Comparison of ENCODE assay signal across 1 cellular context in genomic region chr19:8333771-8334457, GRCh38.
TF ChIP-seq lines count a peak whose summit lies in the region.

No MANE protein-coding gene starts in this region.

TF ChIP-seq in HepG2, 621 proteins besides CTCF, POLR2A, EP300 and RAD21 (continues in another document):
- no peak for TF ChIP-seq ZNF556 (CRISPR knock-in tag; IDR thresholded peaks at IDR 0.05; ENCODE audit: borderline replicate concordance)
- TF ChIP-seq HOXA7 (CRISPR knock-in tag; IDR thresholded peaks at IDR 0.05) = no peak
- TF ChIP-seq GFI1 (CRISPR knock-in tag; IDR thresholded peaks at IDR 0.05; ENCODE audit: borderline replicate concordance) = no peak
- TF ChIP-seq ZBTB7B (CRISPR knock-in tag; IDR thresholded peaks at IDR 0.05) = no peak
- TF ChIP-seq TFE3 (CRISPR knock-in tag; IDR thresholded peaks at IDR 0.05) = no peak
- TF ChIP-seq ZNF644 (CRISPR knock-in tag; IDR thresholded peaks at IDR 0.05; ENCODE audit: low read depth) = no peak
- TF ChIP-seq ZNF362 (CRISPR knock-in tag; IDR thresholded peaks at IDR 0.05; ENCODE audit: borderline replicate concordance) = no peak
- no peak for TF ChIP-seq ZNF354B (CRISPR knock-in tag; IDR thresholded peaks at IDR 0.05)
- TF ChIP-seq ZMYM3 (CRISPR knock-in tag; IDR thresholded peaks at IDR 0.05) = no peak
- TF ChIP-seq ZNF780A (CRISPR knock-in tag; IDR thresholded peaks at IDR 0.05) = no peak
- TF ChIP-seq KDM5B (CRISPR knock-in tag; IDR thresholded peaks at IDR 0.05; ENCODE audit: borderline replicate concordance) = 0 out of 2 replicates have a peak, but pooled peaks have one; percentile 17
- TF ChIP-seq ARID5B (CRISPR knock-in tag; IDR thresholded peaks at IDR 0.05) = no peak
- no peak for TF ChIP-seq ZSCAN25 (CRISPR knock-in tag; IDR thresholded peaks at IDR 0.05)
- no peak for TF ChIP-seq EEA1 (CRISPR knock-in tag; IDR thresholded peaks at IDR 0.05; ENCODE audit: borderline replicate concordance)
- TF ChIP-seq ZNF800 (CRISPR knock-in tag; IDR thresholded peaks at IDR 0.05) = peak; percentile 7; the same call in 1 of the 2 replicates
- TF ChIP-seq PTBP1 (IDR thresholded peaks at IDR 0.05; ENCODE audit: low read depth, low read length, poor library complexity, severe bottlenecking) = no peak
- TF ChIP-seq ZNF513 (CRISPR knock-in tag; conservative IDR thresholded peaks at IDR 0.05) = no peak
- no peak for TF ChIP-seq XRCC5 (optimal IDR thresholded peaks at IDR 0.05; ENCODE audit: low read length)
- no peak for TF ChIP-seq ZNF639 (CRISPR knock-in tag; conservative IDR thresholded peaks at IDR 0.05)
- no peak for TF ChIP-seq UBTF (CRISPR knock-in tag; IDR thresholded peaks at IDR 0.05)
- TF ChIP-seq ZNF737 (CRISPR knock-in tag; IDR thresholded peaks at IDR 0.05; ENCODE audit: borderline replicate concordance) = no peak
- TF ChIP-seq ZNF674 (CRISPR knock-in tag; IDR thresholded peaks at IDR 0.05; ENCODE audit: low read depth) = no peak
- no peak for TF ChIP-seq ZBTB38 (CRISPR knock-in tag; IDR thresholded peaks at IDR 0.05)
- no peak for TF ChIP-seq ZNF775 (CRISPR knock-in tag; IDR thresholded peaks at IDR 0.05; ENCODE audit: borderline replicate concordance)
- no peak for TF ChIP-seq NONO (IDR thresholded peaks at IDR 0.05)
- no peak for TF ChIP-seq NONO (CRISPR knock-in tag; conservative IDR thresholded peaks at IDR 0.05)
- no peak for TF ChIP-seq PLSCR1 (CRISPR knock-in tag; IDR thresholded peaks at IDR 0.05; ENCODE audit: borderline replicate concordance)
- no peak for TF ChIP-seq ZSCAN9 (CRISPR knock-in tag; IDR thresholded peaks at IDR 0.05; ENCODE audit: borderline replicate concordance)
- TF ChIP-seq RNF219 (CRISPR knock-in tag; IDR thresholded peaks at IDR 0.05) = no peak
- peak; percentile 3; the same call in 1 of the 2 replicates for TF ChIP-seq BCL6 (CRISPR knock-in tag; IDR thresholded peaks at IDR 0.05)
- TF ChIP-seq IRF1 (CRISPR knock-in tag; IDR thresholded peaks at IDR 0.05; ENCODE audit: low read depth) = no peak
- TF ChIP-seq HOXA9 (CRISPR knock-in tag; IDR thresholded peaks at IDR 0.05; ENCODE audit: borderline replicate concordance) = no peak
- TF ChIP-seq MTF1 (CRISPR knock-in tag; IDR thresholded peaks at IDR 0.05) = no peak
- TF ChIP-seq ZNF317 (CRISPR knock-in tag; IDR thresholded peaks at IDR 0.05) = no peak
- TF ChIP-seq SAFB2 (CRISPR knock-in tag; IDR thresholded peaks at IDR 0.05; ENCODE audit: borderline replicate concordance, low read depth) = no peak
- TF ChIP-seq TSC22D2 (CRISPR knock-in tag; IDR thresholded peaks at IDR 0.05; ENCODE audit: borderline replicate concordance) = no peak
- TF ChIP-seq TOE1 (CRISPR knock-in tag; IDR thresholded peaks at IDR 0.05) = no peak
- TF ChIP-seq ZBTB7A (CRISPR knock-in tag; IDR thresholded peaks at IDR 0.05) = no peak
- TF ChIP-seq ZNF124 (CRISPR knock-in tag; IDR thresholded peaks at IDR 0.05) = no peak
- no peak for TF ChIP-seq ZNF44 (CRISPR knock-in tag; IDR thresholded peaks at IDR 0.05)
- TF ChIP-seq CREB1 (IDR thresholded peaks at IDR 0.05) = no peak
- no peak for TF ChIP-seq CREB1 (CRISPR knock-in tag; IDR thresholded peaks at IDR 0.05)
